24 cellular contexts compared by ENCODE assay signal in the genomic region with DNA sequence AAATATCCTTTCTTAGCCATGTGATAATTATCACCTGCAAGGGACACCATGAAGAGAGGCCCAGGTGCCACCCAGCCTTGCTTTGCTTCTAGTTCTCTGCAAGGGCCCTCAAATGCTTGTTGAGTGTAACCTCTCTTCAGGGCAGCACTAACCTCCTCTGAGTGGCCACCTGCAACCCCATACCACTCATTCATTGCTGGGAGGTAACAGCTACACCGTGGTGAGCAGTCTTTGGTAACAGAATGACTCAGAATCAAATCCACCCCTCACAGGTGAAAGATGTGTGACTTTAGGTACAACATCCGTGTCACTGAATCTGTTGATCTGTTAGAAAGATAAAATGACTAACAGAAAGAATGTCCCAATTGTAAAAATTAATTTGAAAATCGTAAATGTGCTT.
DNase-seq lines count a peak whose midpoint lies in the region; ATAC-seq and TF ChIP-seq lines count a peak whose summit lies in the region.
"Had no signal": no experiment of that assay in that cellular context is flagged by ENCODE, and none has a peak within 500 bp of the region (broad histone marks: within the 10 kb centered on the region; RNA-seq: fewer than 3 reads in every experiment).

No MANE protein-coding gene starts in this region.

- peak; percentile 29 for DNase-seq in Daoy (ENCODE audit: low read depth)
- DNase-seq in NCI-H187 treated with DMSO at 0.1 percent for 48 hours (lab: John Stamatoyannopoulos, UW), result peak; percentile 43
- DNase-seq in lower leg skin (ENCODE audit: low spot score in 2 of 2), result no peak
- DNase-seq in activated CD4-positive, alpha-beta memory T cell treated with anti-CD3 and anti-CD28 coated beads, Interleukin-2, amount 10 ng/mL, durations not matched to agents 7 days and 5 days, result no peak
- DNase-seq: activated B cell treated with CpG ODN at 0.5 μM for 24 hours; activated CD8-positive, alpha-beta T cell treated with anti-CD3 and anti-CD28 coated beads, Interleukin-2, amount 10 ng/mL, durations not matched to agents 7 days and 5 days; activated naive CD4-positive, alpha-beta T cell treated with anti-CD3 and anti-CD28 coated beads, Interleukin-2, amount 50 U/mL, for 16 hours; activated T-cell treated with anti-CD3 and anti-CD28 coated beads, Interleukin-2, amount 50 U/mL, for 48 hours; anterior cingulate cortex; CD8-positive, alpha-beta memory T cell; cerebellar nuclear complex; effector CD4-positive, alpha-beta T cell; left cardiac atrium; NCI-H1105 treated with DMSO at 0.1 percent for 48 hours; NCI-H2171; stimulated activated CD4-positive, alpha-beta T cell treated with anti-CD3 and anti-CD28 coated beads, Interleukin-2, amount 100 ng/mL, for 24 hours; stimulated activated naive CD4-positive, alpha-beta T cell treated with Interleukin-2 at 50 U/mL for 16 hours had no signal

- peak overlapping the region; percentile 11 for H3K27ac ChIP-seq in mesodermal cell (ENCODE audit: low read depth, low read length, severe bottlenecking)
- H3K27ac ChIP-seq: esophagus muscularis mucosa, tibial nerve had no signal

- no peaks in the 10 kb centered on the region for H3K36me3 Mint-ChIP-seq in activated T-helper 17 cell treated with anti-CD3 and anti-CD28 coated beads, Interleukin-2, amount 50 U/mL, for 72 hours (ENCODE audit: low read depth)
- H3K36me3 Mint-ChIP-seq in activated CD4-positive, alpha-beta memory T cell treated with anti-CD3 and anti-CD28 coated beads, Interleukin-2, amount 10 ng/mL, durations not matched to agents 7 days and 5 days (ENCODE audit: low read depth), result no peaks in the 10 kb centered on the region
- H3K36me3 Mint-ChIP-seq: CD8-positive, alpha-beta memory T cell had no signal

- POLR2A ChIA-PET in activated CD4-positive, alpha-beta memory T cell treated with anti-CD3 and anti-CD28 coated beads, Interleukin-2, amount 10 ng/mL, durations not matched to agents 7 days and 5 days (lab: Charles Lee), result no interaction called here

- CTCF ChIA-PET in activated CD4-positive, alpha-beta memory T cell treated with anti-CD3 and anti-CD28 coated beads, Interleukin-2, amount 10 ng/mL, durations not matched to agents 7 days and 5 days (lab: Charles Lee), result no interaction called here

- H3K27ac Mint-ChIP-seq in activated T-helper 17 cell treated with anti-CD3 and anti-CD28 coated beads, Interleukin-2, amount 50 U/mL, for 72 hours, result no peak overlapping the region
- no peak overlapping the region for H3K27ac Mint-ChIP-seq in activated CD4-positive, alpha-beta memory T cell treated with anti-CD3 and anti-CD28 coated beads, Interleukin-2, amount 10 ng/mL, durations not matched to agents 7 days and 5 days
- H3K27ac Mint-ChIP-seq: activated B cell treated with CpG ODN at 0.5 μM for 24 hours; activated CD8-positive, alpha-beta T cell treated with anti-CD3 and anti-CD28 coated beads, Interleukin-2, amount 10 ng/mL, durations not matched to agents 7 days and 5 days; CD8-positive, alpha-beta memory T cell had no signal

- H3K4me3 ChIP-seq in mesodermal cell (ENCODE audit: extremely low read depth, insufficient read depth, low read length, poor library complexity, severe bottlenecking) (no peak overlapping the region), lower leg skin (ENCODE audit: low read depth, poor library complexity, severe bottlenecking) (no peak overlapping the region)
- H3K4me3 ChIP-seq: esophagus muscularis mucosa, tibial nerve had no signal

- intact Hi-C loops in lower leg skin (cut with DNase I; ENCODE audit: low total_unique reads), result no loop called here

- no peaks in the 10 kb centered on the region for H3K4me1 Mint-ChIP-seq in activated T-helper 17 cell treated with anti-CD3 and anti-CD28 coated beads, Interleukin-2, amount 50 U/mL, for 72 hours
- H3K4me1 Mint-ChIP-seq in activated CD4-positive, alpha-beta memory T cell treated with anti-CD3 and anti-CD28 coated beads, Interleukin-2, amount 10 ng/mL, durations not matched to agents 7 days and 5 days, result no peaks in the 10 kb centered on the region
- H3K4me1 Mint-ChIP-seq: activated B cell treated with CpG ODN at 0.5 μM for 24 hours; CD8-positive, alpha-beta memory T cell; neural crest cell had no signal

- WGBS in mesodermal cell (ENCODE audit: insufficient coverage in 2 of 2), 2 experiments, result 100% methylated on average over 1 to 2 of the region's 3 CpGs
- WGBS in lower leg skin, 2 donors, result 66 to 76% methylated on average over 3 of the region's 3 CpGs

- peaks cover 19% of the 10 kb centered on the region for H3K4me1 ChIP-seq in mesodermal cell (ENCODE audit: control insufficient read depth, insufficient read depth, low read length, poor library complexity, severe bottlenecking)

- H3K9me3 ChIP-seq in mesodermal cell (ENCODE audit: control insufficient read depth, low read length), result peaks cover 7% of the 10 kb centered on the region
- H3K9me3 ChIP-seq: esophagus muscularis mucosa, tibial nerve had no signal

- TF ChIP-seq CTCF in lower leg skin (IDR thresholded peaks at IDR 0.05), result no peak

- H3K9me3 Mint-ChIP-seq in activated T-helper 17 cell treated with anti-CD3 and anti-CD28 coated beads, Interleukin-2, amount 50 U/mL, for 72 hours, result no peaks in the 10 kb centered on the region
- peaks cover 2% of the 10 kb centered on the region for H3K9me3 Mint-ChIP-seq in activated CD4-positive, alpha-beta memory T cell treated with anti-CD3 and anti-CD28 coated beads, Interleukin-2, amount 10 ng/mL, durations not matched to agents 7 days and 5 days

- H3K36me3 ChIP-seq in mesodermal cell (ENCODE audit: control insufficient read depth, insufficient read depth, low read length), result no peaks in the 10 kb centered on the region
- H3K36me3 ChIP-seq: esophagus muscularis mucosa, tibial nerve had no signal

- H3K27me3 Mint-ChIP-seq in activated T-helper 17 cell treated with anti-CD3 and anti-CD28 coated beads, Interleukin-2, amount 50 U/mL, for 72 hours, result no peaks in the 10 kb centered on the region
- H3K27me3 Mint-ChIP-seq in activated CD4-positive, alpha-beta memory T cell treated with anti-CD3 and anti-CD28 coated beads, Interleukin-2, amount 10 ng/mL, durations not matched to agents 7 days and 5 days, result no peaks in the 10 kb centered on the region
- H3K27me3 Mint-ChIP-seq: activated B cell treated with CpG ODN at 0.5 μM for 24 hours had no signal

- ATAC-seq in activated T-helper 17 cell treated with anti-CD3 and anti-CD28 coated beads, Interleukin-2, amount 50 U/mL, for 72 hours (replicated peaks), result peak; percentile 26
- ATAC-seq in HG03432 (IDR thresholded peaks at IDR 0.05; ENCODE audit: unreplicated experiment) (no peak), HG03097 (IDR thresholded peaks at IDR 0.05; ENCODE audit: low FRiP score, unreplicated experiment) (no peak)
- ATAC-seq: activated CD8-positive, alpha-beta T cell treated with anti-CD3 and anti-CD28 coated beads, Interleukin-2, amount 10 ng/mL, durations not matched to agents 7 days and 5 days had no signal

- H3K4me3 Mint-ChIP-seq in activated T-helper 17 cell treated with anti-CD3 and anti-CD28 coated beads, Interleukin-2, amount 50 U/mL, for 72 hours, result no peak overlapping the region
- no peak overlapping the region for H3K4me3 Mint-ChIP-seq in activated CD4-positive, alpha-beta memory T cell treated with anti-CD3 and anti-CD28 coated beads, Interleukin-2, amount 10 ng/mL, durations not matched to agents 7 days and 5 days
- H3K4me3 Mint-ChIP-seq: activated B cell treated with CpG ODN at 0.5 μM for 24 hours; activated CD8-positive, alpha-beta T cell treated with anti-CD3 and anti-CD28 coated beads, Interleukin-2, amount 10 ng/mL, durations not matched to agents 7 days and 5 days; CD8-positive, alpha-beta memory T cell; neural crest cell had no signal

- no peak for TF ChIP-seq POLR2A in lower leg skin (IDR thresholded peaks at IDR 0.05)

Comparison
In these comparisons a context has a peak if more than half of its experiments do, and no peak if none do; other contexts are left out.
1. DNase-seq: peak in Daoy (single experiment) and NCI-H187 treated with DMSO at 0.1 percent for 48 hours (single experiment); none in lower leg skin (0 of 2) and activated CD4-positive, alpha-beta memory T cell treated with anti-CD3 and anti-CD28 coated beads, Interleukin-2, amount 10 ng/mL, durations not matched to agents 7 days and 5 days (single experiment).